10 cellular contexts compared by ENCODE assay signal in genomic region chr3:134852893-134853351, GRCh38. TPM values are rescaled to one million over a fixed set of nuclear protein-coding genes. Genes with fewer than 3 reads are reported as not detected.
DNase-seq lines count a peak whose midpoint lies in the region; ATAC-seq and FAIRE-seq lines count a peak whose summit lies in the region.
"Had no signal": no experiment of that assay in that cellular context is flagged by ENCODE, and none has a peak within 500 bp of the region (broad histone marks: within the 10 kb centered on the region; RNA-seq: fewer than 3 reads in every experiment).

No MANE protein-coding gene starts in this region.

- H3K4me3 Mint-ChIP-seq in IgD-negative memory B cell = peak overlapping the region in 2 of 4 donors; percentile 78 to 90
- peak overlapping the region in 7 of 8 donors; percentile 26 to 75 (median 48) for H3K4me3 Mint-ChIP-seq in naive B cell

- ATAC-seq in GM21737 (IDR thresholded peaks at IDR 0.05; ENCODE audit: unreplicated experiment) (peak; percentile 94), naive B cell (ENCODE audit: low read depth in 2 of 2) (peak; percentile 92 to 93)

- H3K4me3 ChIP-seq in H7 (ENCODE audit: insufficient read depth, low read depth, low read length) = no peak overlapping the region

- H3K9me3 Mint-ChIP-seq in IgD-negative memory B cell = no peaks in the 10 kb centered on the region
- H3K9me3 Mint-ChIP-seq in naive B cell = no peaks in the 10 kb centered on the region

- H3K36me3 Mint-ChIP-seq in IgD-negative memory B cell (no peaks in the 10 kb centered on the region), naive B cell (no peaks in the 10 kb centered on the region)

- H3K27me3 ChIP-seq in H7 (ENCODE audit: control insufficient read depth, insufficient read depth, low read length) = no peaks in the 10 kb centered on the region

- H3K4me1 Mint-ChIP-seq in IgD-negative memory B cell (peaks cover 8 to 25% (median 25%) of the 10 kb centered on the region in 3 donors), naive B cell (peaks cover 21 to 31% (median 22%) of the 10 kb centered on the region in 3 donors)

- DNase-seq in DMS 273 (lab: John Stamatoyannopoulos, UW; ENCODE audit: unreplicated experiment) = peak; percentile 22
- DNase-seq in DMS 273 treated with DMSO at 0.1 percent for 48 hours (lab: John Stamatoyannopoulos, UW) = no peak
- DNase-seq in naive B cell = peak; percentile 72
- DNase-seq in urothelium cell line (ENCODE audit: low spot score) = no peak
- DNase-seq in dermis blood vessel endothelial cell = no peak
- DNase-seq in H7 = no peak
- DNase-seq: Kasumi-1 had no signal

- FAIRE-seq in urothelium cell line (lab: Jason Lieb, UNC) = no peak
- FAIRE-seq: frontal cortex had no signal

- no peaks in the 10 kb centered on the region for H3K36me3 ChIP-seq in H7 (replicated peaks; ENCODE audit: control insufficient read depth, insufficient read depth, low read length)

- H3K27me3 Mint-ChIP-seq in IgD-negative memory B cell (peaks cover 2% of the 10 kb centered on the region), naive B cell (no peaks in the 10 kb centered on the region)

- peak overlapping the region; percentile 10 to 98 (median 89) for H3K27ac Mint-ChIP-seq in IgD-negative memory B cell
- H3K27ac Mint-ChIP-seq in naive B cell = peak overlapping the region; percentile 26 to 97 (median 90)

RNA-seq across cellular contexts. Expression of gene EPHB1, which starts 57.9 kb away (rescaled TPM):
- polyA plus RNA-seq in IgD-negative memory B cell (0.71 TPM), naive B cell (ENCODE audit: low read depth in 6 of 6) (not detected)
- 2.4 and 6.5 TPM in 2 replicates for total RNA-seq in dermis blood vessel endothelial cell
- 0.48 and 3.3 TPM in 2 replicates for total RNA-seq in H7 (2014; rRNA removed; shearing (Covaris generic))

Comparison
In these comparisons a context has a peak if more than half of its experiments do, and no peak if none do; other contexts are left out.
1. DNase-seq: peak in DMS 273 (single experiment) and naive B cell (single experiment); none in DMS 273 treated with DMSO at 0.1 percent for 48 hours (single experiment), urothelium cell line (single experiment), dermis blood vessel endothelial cell (single experiment) and H7 (single experiment).